Comparison of ENCODE assay signal across 17 cellular contexts in genomic region chr19:38268539-38268938, GRCh38. TPM values are rescaled to one million over a fixed set of nuclear protein-coding genes. Genes with fewer than 3 reads are reported as not detected.
DNase-seq lines count a peak whose midpoint lies in the region; ATAC-seq and TF ChIP-seq lines count a peak whose summit lies in the region.
"Had no signal": no experiment of that assay in that cellular context is flagged by ENCODE, and none has a peak within 500 bp of the region (broad histone marks: within the 10 kb centered on the region; RNA-seq: fewer than 3 reads in every experiment).

No MANE protein-coding gene starts in this region.

- 59 to 92% (median 75%) methylated on average over 8 of the region's 8 CpGs for WGBS in spleen, 5 donors

- TF ChIP-seq CTCF in Caco-2 (IDR thresholded peaks at IDR 0.05; ENCODE audit: insufficient read depth in 1 of 2, low read depth in 1 of 2, low read length in 1 of 2, severe bottlenecking in 1 of 2, unreplicated experiment in 1 of 2) (no peak), Peyer's patch (IDR thresholded peaks at IDR 0.05) (no peak), epithelial cell of esophagus (IDR thresholded peaks at IDR 0.05; ENCODE audit: insufficient read depth, low read depth, low read length, missing control alignments) (no peak), parathyroid adenoma (IDR thresholded peaks at IDR 0.05) (no peak), upper lobe of right lung (IDR thresholded peaks at IDR 0.05) (no peak), spleen (IDR thresholded peaks at IDR 0.05 in 8 of 11, conservative IDR thresholded peaks at IDR 0.05 in 3 of 11) (no peak)

- H3K27ac ChIP-seq in Peyer's patch: peak overlapping the region in 3 of 4 donors; percentile 79 to 98 (median 94)
- no peak overlapping the region for H3K27ac ChIP-seq in parathyroid adenoma
- no peak overlapping the region for H3K27ac ChIP-seq in upper lobe of right lung
- peak overlapping the region in 4 of 8 donors; percentile 7 to 45 (median 28) for H3K27ac ChIP-seq in spleen
- H3K27ac ChIP-seq: heart right ventricle had no signal

- no peak for TF ChIP-seq POLR2A in Peyer's patch (IDR thresholded peaks at IDR 0.05)
- TF ChIP-seq POLR2A in spleen (IDR thresholded peaks at IDR 0.05): no peak

- BruUV-seq in Caco-2 (replicated peaks; lab: Mats Ljungman, UMichigan): no TSS peak

- peaks cover 70% of the 10 kb centered on the region for H3K4me1 Mint-ChIP-seq in Caco-2 (ENCODE audit: low read depth, unreplicated experiment)
- peaks cover 30% of the 10 kb centered on the region for H3K4me1 Mint-ChIP-seq in stimulated activated effector memory CD8-positive, alpha-beta T cell treated with anti-CD3 and anti-CD28 coated beads, Interleukin-12 subunit alpha, Interleukin-12 subunit beta, amount 100 ng/mL, for 72 hours

- H3K4me3 ChIP-seq in Caco-2 (ENCODE audit: low read depth, low read length) (no peak overlapping the region), Peyer's patch (peak overlapping the region in 2 of 4 donors; percentile 80 to 85), epithelial cell of esophagus (ENCODE audit: low read length) (peak overlapping the region; percentile 99), parathyroid adenoma (ENCODE audit: low read depth, low read length) (peak overlapping the region; percentile 11), upper lobe of right lung (no peak overlapping the region), spleen (no peak overlapping the region)
- H3K4me3 ChIP-seq: heart right ventricle, left lung had no signal

- H3K79me2 ChIP-seq in parathyroid adenoma: peaks cover 68% of the 10 kb centered on the region

- H3K4me3 Mint-ChIP-seq in Caco-2 (ENCODE audit: unreplicated experiment): peak overlapping the region; percentile 99
- no peak overlapping the region for H3K4me3 Mint-ChIP-seq in stimulated activated effector memory CD8-positive, alpha-beta T cell treated with anti-CD3 and anti-CD28 coated beads, Interleukin-12 subunit alpha, Interleukin-12 subunit beta, amount 100 ng/mL, for 72 hours
- H3K4me3 Mint-ChIP-seq: activated CD4-positive, alpha-beta memory T cell treated with anti-CD3 and anti-CD28 coated beads for 36 hours had no signal

- no peak for ATAC-seq in upper lobe of right lung
- no peak for ATAC-seq in stimulated activated effector memory CD8-positive, alpha-beta T cell treated with anti-CD3 and anti-CD28 coated beads, Interleukin-12 subunit alpha, Interleukin-12 subunit beta, amount 100 ng/mL, for 72 hours
- ATAC-seq: heart right ventricle, Right ventricle myocardium inferior had no signal

- DNase-seq in Caco-2 (no peak), Peyer's patch (no peak), epithelial cell of esophagus (ENCODE audit: low read depth) (peak; percentile 40), upper lobe of right lung (no peak), spleen (no peak)
- no peak for DNase-seq in stimulated activated effector memory CD8-positive, alpha-beta T cell treated with anti-CD3 and anti-CD28 coated beads, Interleukin-12 subunit alpha, Interleukin-12 subunit beta, amount 100 ng/mL, for 72 hours (ENCODE audit: low spot score in 2 of 2)
- DNase-seq in activated CD4-positive, CD25-positive, alpha-beta regulatory T cell treated with anti-CD3 and anti-CD28 coated beads, Interleukin-2, amount 50 U/mL, for 72 hours: no peak
- DNase-seq: activated CD4-positive, alpha-beta memory T cell treated with anti-CD3 and anti-CD28 coated beads for 36 hours; activated gamma-delta T cell treated with Interleukin-2 at 50 U/mL for 16 hours; DND-41; heart right ventricle; NCI-H1417 treated with DMSO at 0.1 percent for 48 hours; NCI-H524 treated with DMSO at 0.1 percent for 48 hours had no signal

- no peak overlapping the region for H3K9ac ChIP-seq in parathyroid adenoma

- peak overlapping the region; percentile 98 for H3K4me2 ChIP-seq in parathyroid adenoma (ENCODE audit: low read length)

- H3K27ac Mint-ChIP-seq in Caco-2 (ENCODE audit: unreplicated experiment): peak overlapping the region; percentile 98
- H3K27ac Mint-ChIP-seq in stimulated activated effector memory CD8-positive, alpha-beta T cell treated with anti-CD3 and anti-CD28 coated beads, Interleukin-12 subunit alpha, Interleukin-12 subunit beta, amount 100 ng/mL, for 72 hours: no peak overlapping the region
- H3K27ac Mint-ChIP-seq: activated CD4-positive, alpha-beta memory T cell treated with anti-CD3 and anti-CD28 coated beads for 36 hours had no signal

- H3K4me1 ChIP-seq in Caco-2 (peaks cover 70% of the 10 kb centered on the region), Peyer's patch (peaks cover 0 to 44% (median 5%) of the 10 kb centered on the region in 4 donors), parathyroid adenoma (peaks cover 9% of the 10 kb centered on the region), upper lobe of right lung (peaks cover 16% of the 10 kb centered on the region), spleen (peaks cover 0 to 58% (median 38%) of the 10 kb centered on the region in 6 donors)

- H2AFZ ChIP-seq in parathyroid adenoma: no peak overlapping the region

- CTCF ChIA-PET in Caco-2 (lab: Charles Lee): no interaction called here

- intact Hi-C loops in Caco-2 (cut with micrococcal nuclease; ENCODE audit: unreplicated experiment) (no loop called here), upper lobe of right lung (cut with DNase I) (no loop called here), spleen (cut with DNase I; ENCODE audit: low total_unique reads) (no loop called here)

- H3K9me3 ChIP-seq in Caco-2: no peaks in the 10 kb centered on the region
- no peaks in the 10 kb centered on the region for H3K9me3 ChIP-seq in Peyer's patch
- H3K9me3 ChIP-seq in parathyroid adenoma (ENCODE audit: control insufficient read depth, low read length): no peaks in the 10 kb centered on the region
- H3K9me3 ChIP-seq in upper lobe of right lung: no peaks in the 10 kb centered on the region
- H3K9me3 ChIP-seq in spleen: no peaks in the 10 kb centered on the region
- H3K9me3 ChIP-seq: heart right ventricle, left lung had no signal

- H3K36me3 Mint-ChIP-seq in Caco-2 (ENCODE audit: insufficient read depth, unreplicated experiment): peaks cover 89% of the 10 kb centered on the region
- H3K36me3 Mint-ChIP-seq in stimulated activated effector memory CD8-positive, alpha-beta T cell treated with anti-CD3 and anti-CD28 coated beads, Interleukin-12 subunit alpha, Interleukin-12 subunit beta, amount 100 ng/mL, for 72 hours: no peaks in the 10 kb centered on the region
- H3K36me3 Mint-ChIP-seq: activated CD4-positive, alpha-beta memory T cell treated with anti-CD3 and anti-CD28 coated beads for 36 hours had no signal

- H3K27me3 ChIP-seq in Caco-2 (replicated peaks; ENCODE audit: control insufficient read depth, insufficient read depth, low read length) (no peaks in the 10 kb centered on the region), Peyer's patch (peaks cover 0 to 4% of the 10 kb centered on the region in 2 donors), parathyroid adenoma (ENCODE audit: control insufficient read depth, insufficient read depth, low read length) (no peaks in the 10 kb centered on the region), upper lobe of right lung (no peaks in the 10 kb centered on the region), spleen (replicated peaks in 1 of 7) (peaks cover 0 to 12% (median 0%) of the 10 kb centered on the region in 7 donors)

- no peaks in the 10 kb centered on the region for H3K9me3 Mint-ChIP-seq in Caco-2 (ENCODE audit: unreplicated experiment)
- no peaks in the 10 kb centered on the region for H3K9me3 Mint-ChIP-seq in stimulated activated effector memory CD8-positive, alpha-beta T cell treated with anti-CD3 and anti-CD28 coated beads, Interleukin-12 subunit alpha, Interleukin-12 subunit beta, amount 100 ng/mL, for 72 hours
- H3K9me3 Mint-ChIP-seq: activated CD4-positive, alpha-beta memory T cell treated with anti-CD3 and anti-CD28 coated beads for 36 hours; IgD-negative memory B cell had no signal

- H3K27me3 Mint-ChIP-seq in Caco-2 (ENCODE audit: insufficient read depth, unreplicated experiment): no peaks in the 10 kb centered on the region
- H3K27me3 Mint-ChIP-seq: activated CD4-positive, alpha-beta memory T cell treated with anti-CD3 and anti-CD28 coated beads for 36 hours; IgD-negative memory B cell had no signal

- POLR2A ChIA-PET in Caco-2 (lab: Charles Lee): interaction anchor here (0.6 kb wide), 1 partner anchor 9 kb away, joined by 3 read pairs; no protein-coding TSS in a partner anchor

- no peaks in the 10 kb centered on the region for H3K36me3 ChIP-seq in Caco-2 (ENCODE audit: control insufficient read depth, insufficient read depth, low read length)
- H3K36me3 ChIP-seq in Peyer's patch: no peaks in the 10 kb centered on the region
- H3K36me3 ChIP-seq in parathyroid adenoma (ENCODE audit: control insufficient read depth, insufficient read depth, low read length): no peaks in the 10 kb centered on the region
- H3K36me3 ChIP-seq in upper lobe of right lung: no peaks in the 10 kb centered on the region
- no peaks in the 10 kb centered on the region for H3K36me3 ChIP-seq in spleen
- H3K36me3 ChIP-seq: heart right ventricle, left lung had no signal

RNA-seq across cellular contexts. Expression of gene SPINT2, which starts 4.2 kb away (rescaled TPM):
- 728 and 748 TPM in 2 replicates for total RNA-seq in Caco-2 (2022)
- 1,000 to 10,000 TPM in 2 of 4 donors, 100 to 1,000 TPM in 2; 158 to 1,321 (median 873) TPM for total RNA-seq in Peyer's patch
- 231 TPM for total RNA-seq in upper lobe of right lung
- 10 to 100 TPM; 41.2 to 87.8 (median 59.5) TPM for total RNA-seq in spleen
- polyA plus RNA-seq in spleen: 10 to 100 TPM; 63.2 to 82.9 (median 65.6) TPM

RNA-seq across cellular contexts. Expression of gene PPP1R14A, which starts 12.4 kb away (rescaled TPM):
- total RNA-seq in Caco-2 (2022) (11.1 and 13.8 TPM in 2 replicates), Peyer's patch (10 to 100 TPM in 2 of 4 donors, 1 to 10 TPM in 2; 8.2 to 28.1 (median 17.7) TPM), upper lobe of right lung (113 TPM), spleen (100 to 1,000 TPM in 2 of 7 donors, 10 to 100 TPM in 5; 26.1 to 102 (median 54.5) TPM)
- polyA plus RNA-seq in spleen: 100 to 1,000 TPM in 1 of 3 donors, 10 to 100 TPM in 2; 66.7 to 145 (median 97.2) TPM

RNA-seq across cellular contexts. Expression of gene C19orf33, which starts 35.5 kb away (rescaled TPM):
- total RNA-seq in Caco-2 (2022) (12.7 and 18.6 TPM in 2 replicates), Peyer's patch (100 to 1,000 TPM in 3 of 4 donors, 10 to 100 TPM in 1; 39.6 to 444 (median 348) TPM), upper lobe of right lung (63.0 TPM), spleen (1 to 10 TPM in 5 of 7 donors, not detected in 2; 3.2 to 6.1 (median 4.1) TPM)
- polyA plus RNA-seq in spleen: 10 to 100 TPM; 11.0 to 53.6 (median 11.2) TPM
- total RNA-seq: activated CD4-positive, alpha-beta memory T cell treated with anti-CD3 and anti-CD28 coated beads for 36 hours had no signal

RNA-seq across cellular contexts. Expression of gene DPF1, which starts 44.5 kb away (rescaled TPM):
- total RNA-seq in Caco-2 (2022): 3.6 and 5.0 TPM in 2 replicates
- not detected for total RNA-seq in Peyer's patch
- total RNA-seq in upper lobe of right lung: not detected
- not detected for total RNA-seq in spleen
- under 1 TPM; 0.04 to 0.06 (median 0.06) TPM for polyA plus RNA-seq in spleen

RNA-seq across cellular contexts. Expression of gene YIF1B, which starts 47.2 kb away (rescaled TPM):
- 61.7 and 66.7 TPM in 2 replicates for total RNA-seq in Caco-2 (2022)
- 10 to 100 TPM; 11.6 to 31.4 (median 15.0) TPM for total RNA-seq in Peyer's patch
- total RNA-seq in upper lobe of right lung: 37.3 TPM
- total RNA-seq in spleen: 10 to 100 TPM; 31.4 to 40.6 (median 38.4) TPM
- polyA plus RNA-seq in spleen: 10 to 100 TPM; 41.2 to 56.7 (median 46.6) TPM

Comparison
In these comparisons a context has a peak if more than half of its experiments do, and no peak if none do; other contexts are left out.
1. H3K4me3 ChIP-seq: peak in epithelial cell of esophagus (single experiment) and parathyroid adenoma (single experiment); none in Caco-2 (single experiment), upper lobe of right lung (single experiment) and spleen (0 of 8).
2. H3K27ac ChIP-seq: peak in Peyer's patch (3 of 4); none in parathyroid adenoma (single experiment) and upper lobe of right lung (single experiment).